8 cellular contexts compared by ENCODE assay signal in genomic region chr16:424033-424622, GRCh38. TPM values are rescaled to one million over a fixed set of nuclear protein-coding genes. Genes with fewer than 3 reads are reported as not detected.
A peak's percentile ranks its signal among the peaks of the same experiment; 100 is the strongest.
DNase-seq lines count a peak whose midpoint lies in the region; ATAC-seq and TF ChIP-seq lines count a peak whose summit lies in the region.

No MANE protein-coding gene starts in this region.

- intact Hi-C loops in dorsolateral prefrontal cortex (cut with DNase I) (loop anchor here (2.0 kb wide), 2 partner anchors 23 to 47 kb away; partner anchors contain the start of gene DECR2 (in 1 of the 2)), thyroid gland (cut with DNase I) (no loop called here)

- DNase-seq in NCI-H146 (lab: John Stamatoyannopoulos, UW) (peak; percentile 29), NCI-H146 treated with DMSO at 0.1 percent for 48 hours (lab: John Stamatoyannopoulos, UW; ENCODE audit: unreplicated experiment) (no peak), Peyer's patch (peak in 1 of 3 donors; percentile 69), dorsolateral prefrontal cortex (peak; percentile 49 to 87 (median 76)), medulla oblongata (ENCODE audit: extremely low spot score) (peak; percentile 75), thyroid gland (peak; percentile 25), NCI-H1105 treated with DMSO at 0.1 percent for 48 hours (lab: John Stamatoyannopoulos, UW) (no peak)

- peak overlapping the region; percentile 55 to 90 (median 82) for H3K27ac ChIP-seq in Peyer's patch
- peak overlapping the region; percentile 70 to 98 (median 92) for H3K27ac ChIP-seq in dorsolateral prefrontal cortex
- H3K27ac ChIP-seq in thyroid gland: peak overlapping the region; percentile 45 to 91 (median 90)

- H3K9me3 ChIP-seq in Peyer's patch (no peaks in the 10 kb centered on the region), thyroid gland (no peaks in the 10 kb centered on the region)

- WGBS in thyroid gland, 2 donors: 65 to 82% methylated on average over 20 of the region's 20 CpGs

- no peak for TF ChIP-seq CTCF in Peyer's patch (IDR thresholded peaks at IDR 0.05)
- peak in 1 of 56 donors; percentile 15 for TF ChIP-seq CTCF in dorsolateral prefrontal cortex (IDR thresholded peaks at IDR 0.05 in 54 of 56, conservative IDR thresholded peaks at IDR 0.05 in 2 of 56; ENCODE audit: low read depth in 1 of 56, partially characterized antibody in 56 of 56)
- no peak for TF ChIP-seq CTCF in thyroid gland (IDR thresholded peaks at IDR 0.05)

- H3K27me3 ChIP-seq in Peyer's patch (no peaks in the 10 kb centered on the region), dorsolateral prefrontal cortex (no peaks in the 10 kb centered on the region), thyroid gland (no peaks in the 10 kb centered on the region)

- peaks cover 0 to 23% (median 10%) of the 10 kb centered on the region in 4 donors for H3K4me1 ChIP-seq in Peyer's patch
- peaks cover 19 to 21% of the 10 kb centered on the region in 2 donors for H3K4me1 ChIP-seq in thyroid gland

- no peak for TF ChIP-seq POLR2A in Peyer's patch (IDR thresholded peaks at IDR 0.05)
- no peak for TF ChIP-seq POLR2A in thyroid gland (IDR thresholded peaks at IDR 0.05)

- H3K36me3 ChIP-seq in Peyer's patch (no peaks in the 10 kb centered on the region), thyroid gland (no peaks in the 10 kb centered on the region)

- ATAC-seq in HG03039 (IDR thresholded peaks at IDR 0.05; ENCODE audit: unreplicated experiment): no peak

- peak overlapping the region in 2 of 4 donors; percentile 61 to 72 for H3K4me3 ChIP-seq in Peyer's patch
- peak overlapping the region; percentile 62 to 90 (median 79) for H3K4me3 ChIP-seq in dorsolateral prefrontal cortex
- H3K4me3 ChIP-seq in thyroid gland (replicated peaks in 1 of 3): peak overlapping the region in 1 of 3 donors; percentile 56

RNA-seq across cellular contexts. Expression of gene RAB11FIP3, which starts 1.3 kb away (rescaled TPM):
- 100 to 1,000 TPM in 2 of 4 donors, 10 to 100 TPM in 2; 55.5 to 136 (median 106) TPM for total RNA-seq in Peyer's patch
- 100 to 1,000 TPM in 110 of 120 experiments, 10 to 100 TPM in 10; 84.7 to 179 (median 116) TPM for total RNA-seq in dorsolateral prefrontal cortex
- 10 to 100 TPM; 26.6 to 34.3 (median 28.0) TPM for total RNA-seq in thyroid gland

RNA-seq across cellular contexts. Expression of gene DECR2, which starts 22.4 kb away (rescaled TPM):
- total RNA-seq in Peyer's patch (100 to 1,000 TPM in 2 of 4 donors, 10 to 100 TPM in 2; 32.2 to 154 (median 105) TPM), dorsolateral prefrontal cortex (10 to 100 TPM in 108 of 120 experiments, 1 to 10 TPM in 12; 7.2 to 23.9 (median 13.5) TPM), thyroid gland (10 to 100 TPM in 2 of 4 donors, 1 to 10 TPM in 2; 3.1 to 13.5 (median 9.5) TPM)

RNA-seq across cellular contexts. Expression of gene NME4, which starts 27.1 kb away (rescaled TPM):
- total RNA-seq in Peyer's patch: 10 to 100 TPM in 3 of 4 donors, 1 to 10 TPM in 1; 9.6 to 65.2 (median 29.5) TPM
- 10 to 100 TPM; 27.9 to 89.2 (median 49.4) TPM for total RNA-seq in dorsolateral prefrontal cortex
- total RNA-seq in thyroid gland: 10 to 100 TPM; 31.7 to 65.0 (median 59.7) TPM

RNA-seq across cellular contexts. Expression of gene PGAP6, which starts 42.4 kb away (rescaled TPM):
- 100 to 1,000 TPM; 130 to 211 (median 166) TPM for total RNA-seq in Peyer's patch
- 10 to 100 TPM; 16.0 to 41.4 (median 25.9) TPM for total RNA-seq in dorsolateral prefrontal cortex
- 10 to 100 TPM; 31.6 to 83.3 (median 62.2) TPM for total RNA-seq in thyroid gland

RNA-seq across cellular contexts. Expression of gene MRPL28, which starts 53.8 kb away (rescaled TPM):
- total RNA-seq in Peyer's patch: 10 to 100 TPM; 58.3 to 73.4 (median 61.3) TPM
- total RNA-seq in dorsolateral prefrontal cortex: 10 to 100 TPM; 38.3 to 94.6 (median 65.9) TPM
- 100 to 1,000 TPM in 1 of 4 donors, 10 to 100 TPM in 3; 39.9 to 106 (median 80.7) TPM for total RNA-seq in thyroid gland

Comparison
In these comparisons a context has a peak if more than half of its experiments do, and no peak if none do; other contexts are left out.
1. DNase-seq: peak in NCI-H146 (single experiment), dorsolateral prefrontal cortex (10 of 10), medulla oblongata (single experiment) and thyroid gland (2 of 2); none in NCI-H146 treated with DMSO at 0.1 percent for 48 hours (single experiment) and NCI-H1105 treated with DMSO at 0.1 percent for 48 hours (single experiment).
2. Peak in every context shown above with its lines, with median percentiles within 50 percentile points of each other: H3K27ac ChIP-seq.